ENCODE assay signal across 9 cellular contexts in genomic region chr7:1368682-1369571, GRCh38.
DNase-seq lines count a peak whose midpoint lies in the region; ATAC-seq and TF ChIP-seq lines count a peak whose summit lies in the region.
"Had no signal": no experiment of that assay in that cellular context is flagged by ENCODE, and none has a peak within 500 bp of the region (broad histone marks: within the 10 kb centered on the region; RNA-seq: fewer than 3 reads in every experiment).

No MANE protein-coding gene starts in this region.

- peaks cover 39% of the 10 kb centered on the region for H3K27me3 Mint-ChIP-seq in activated T-helper 17 cell treated with anti-CD3 and anti-CD28 coated beads, Interleukin-2, amount 50 U/mL, for 72 hours
- peaks cover 41% of the 10 kb centered on the region for H3K27me3 Mint-ChIP-seq in neural progenitor cell (ENCODE audit: insufficient read depth, low read depth)

- no peaks in the 10 kb centered on the region for H3K9me3 Mint-ChIP-seq in activated T-helper 17 cell treated with anti-CD3 and anti-CD28 coated beads, Interleukin-2, amount 50 U/mL, for 72 hours
- H3K9me3 Mint-ChIP-seq in neural progenitor cell: no peaks in the 10 kb centered on the region

- DNase-seq in SIG-M5 treated with dmso at 0.1 percent for 504 hours (lab: John Stamatoyannopoulos, UW; ENCODE audit: unreplicated experiment): peak; percentile 21
- DNase-seq in SIG-M5 (lab: John Stamatoyannopoulos, UW): no peak
- DNase-seq in NCI-H2171 (lab: John Stamatoyannopoulos, UW): peak; percentile 99
- DNase-seq in neural progenitor cell (ENCODE audit: low spot score): peak; percentile 96
- DNase-seq in NOMO-1 treated with DMSO at 0.1 percent for 48 hours (lab: John Stamatoyannopoulos, UW; ENCODE audit: unreplicated experiment): no peak
- no peak for DNase-seq in breast epithelium (ENCODE audit: low spot score in 2 of 2)

- TF ChIP-seq POLR2A in breast epithelium (IDR thresholded peaks at IDR 0.05): no peak

- H3K9ac ChIP-seq in neural progenitor cell: no peak overlapping the region

- TF ChIP-seq CTCF in neural progenitor cell (IDR thresholded peaks at IDR 0.05): peak; percentile 76
- TF ChIP-seq CTCF in breast epithelium (IDR thresholded peaks at IDR 0.05): no peak

- H3K27ac ChIP-seq in neural progenitor cell: no peak overlapping the region
- no peak overlapping the region for H3K27ac ChIP-seq in breast epithelium
- H3K27ac ChIP-seq: C4-2B had no signal

- peaks cover 11% of the 10 kb centered on the region for H3F3A ChIP-seq in neural progenitor cell (ENCODE audit: low read depth)

- H3K4me1 ChIP-seq in neural progenitor cell (peaks cover 9% of the 10 kb centered on the region), breast epithelium (no peaks in the 10 kb centered on the region)

- H3K36me3 ChIP-seq in neural progenitor cell: no peaks in the 10 kb centered on the region
- no peaks in the 10 kb centered on the region for H3K36me3 ChIP-seq in breast epithelium

- H2AFZ ChIP-seq in neural progenitor cell (replicated peaks): no peak overlapping the region

- no peak overlapping the region for H3K4me3 Mint-ChIP-seq in activated T-helper 17 cell treated with anti-CD3 and anti-CD28 coated beads, Interleukin-2, amount 50 U/mL, for 72 hours
- H3K4me3 Mint-ChIP-seq in neural progenitor cell: no peak overlapping the region

- no peaks in the 10 kb centered on the region for H3K4me1 Mint-ChIP-seq in activated T-helper 17 cell treated with anti-CD3 and anti-CD28 coated beads, Interleukin-2, amount 50 U/mL, for 72 hours
- H3K4me1 Mint-ChIP-seq in neural progenitor cell: peaks cover 16% of the 10 kb centered on the region

- intact Hi-C loops in breast epithelium (cut with DNase I; ENCODE audit: low total_unique reads): no loop called here

- H3K4me3 ChIP-seq in neural progenitor cell (peak overlapping the region; percentile 34), breast epithelium (peak overlapping the region in 1 of 3 donors; percentile 25)

- no peaks in the 10 kb centered on the region for H3K79me2 ChIP-seq in neural progenitor cell (ENCODE audit: low read depth)

- peak; percentile 43 for ATAC-seq in activated T-helper 17 cell treated with anti-CD3 and anti-CD28 coated beads, Interleukin-2, amount 50 U/mL, for 72 hours (replicated peaks)
- no peak for ATAC-seq in GM19397 (IDR thresholded peaks at IDR 0.05; ENCODE audit: unreplicated experiment)

- H3K9me3 ChIP-seq in neural progenitor cell (ENCODE audit: low read depth) (no peaks in the 10 kb centered on the region), breast epithelium (peaks cover 10 to 16% of the 10 kb centered on the region in 2 donors)

- no peak overlapping the region for H3K27ac Mint-ChIP-seq in activated T-helper 17 cell treated with anti-CD3 and anti-CD28 coated beads, Interleukin-2, amount 50 U/mL, for 72 hours
- no peak overlapping the region for H3K27ac Mint-ChIP-seq in neural progenitor cell

- H3K27me3 ChIP-seq in neural progenitor cell (peaks cover 89% of the 10 kb centered on the region), breast epithelium (peaks cover 8 to 91% of the 10 kb centered on the region in 2 donors)

- H3K4me2 ChIP-seq in neural progenitor cell: peak overlapping the region; percentile 77

- peaks cover 9% of the 10 kb centered on the region for H4K20me1 ChIP-seq in neural progenitor cell (ENCODE audit: low read depth)

- H3K36me3 Mint-ChIP-seq in activated T-helper 17 cell treated with anti-CD3 and anti-CD28 coated beads, Interleukin-2, amount 50 U/mL, for 72 hours (ENCODE audit: low read depth): no peaks in the 10 kb centered on the region
- H3K36me3 Mint-ChIP-seq in neural progenitor cell: no peaks in the 10 kb centered on the region

Comparison
In these comparisons a context has a peak if more than half of its experiments do, and no peak if none do; other contexts are left out.
1. DNase-seq: peak in SIG-M5 treated with dmso at 0.1 percent for 504 hours (single experiment), NCI-H2171 (single experiment) and neural progenitor cell (single experiment); none in SIG-M5 (single experiment), NOMO-1 treated with DMSO at 0.1 percent for 48 hours (single experiment) and breast epithelium (0 of 2).